ENCODE assay signal across 8 cellular contexts in the genomic region with DNA sequence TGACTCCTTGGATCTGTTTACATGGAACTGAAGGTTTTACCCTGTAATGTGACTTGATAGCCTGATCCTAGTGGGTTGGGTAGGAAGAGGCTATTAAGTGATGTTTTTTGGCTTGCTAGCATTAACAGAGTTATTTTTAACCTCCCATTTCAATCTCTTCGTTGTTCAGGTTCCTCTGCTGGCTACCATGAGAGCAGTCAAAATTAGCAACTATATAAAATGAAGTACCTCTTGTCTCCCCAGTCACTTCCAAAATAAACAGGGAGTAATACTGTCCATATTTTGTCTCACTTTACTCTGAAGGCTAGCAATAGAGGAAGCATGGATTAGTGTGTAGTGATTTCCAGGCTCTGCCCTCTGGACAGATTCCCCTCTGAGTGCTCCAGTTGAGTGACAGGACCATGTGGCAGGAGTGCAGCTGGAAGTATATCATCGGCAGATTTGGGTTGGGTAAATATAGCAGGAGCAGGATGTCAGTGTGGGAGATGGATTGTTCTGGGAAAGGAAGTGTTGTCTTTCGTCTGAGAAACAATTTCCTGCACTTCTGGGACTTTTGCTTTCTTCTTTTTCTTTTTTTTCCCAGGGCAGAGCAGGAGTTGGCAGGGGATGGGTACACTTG. TPM values are rescaled to one million over a fixed set of nuclear protein-coding genes. Genes with fewer than 3 reads are reported as not detected.
A peak's percentile ranks its signal among the peaks of the same experiment; 100 is the strongest.
DNase-seq lines count a peak whose midpoint lies in the region; ATAC-seq and TF ChIP-seq lines count a peak whose summit lies in the region.

No MANE protein-coding gene starts in this region.

- intact Hi-C loops in sciatic nerve (cut with DNase I), result no loop called here

- peak; percentile 55 for ATAC-seq in sciatic nerve

- DNase-seq in HCEC 1CT, result peak; percentile 53
- DNase-seq in RPMI7951 (ENCODE audit: low read depth), result peak; percentile 41
- peak; percentile 36 for DNase-seq in fibroblast of villous mesenchyme (ENCODE audit: low read depth)
- no peak for DNase-seq in sciatic nerve (ENCODE audit: low spot score)
- DNase-seq in NCI-H1048 (lab: John Stamatoyannopoulos, UW), result no peak
- DNase-seq in NCI-H748 (lab: John Stamatoyannopoulos, UW; ENCODE audit: unreplicated experiment), result no peak
- no peak for DNase-seq in SW 1271 (lab: John Stamatoyannopoulos, UW)
- DNase-seq in NCI-H146 (lab: John Stamatoyannopoulos, UW), result no peak

- no peak for TF ChIP-seq CTCF in fibroblast of villous mesenchyme (IDR thresholded peaks at IDR 0.05; ENCODE audit: insufficient read depth, low read depth, low read length)

- H3K4me3 ChIP-seq in fibroblast of villous mesenchyme (ENCODE audit: low read depth, low read length), result peak overlapping the region; percentile 21

RNA-seq across cellular contexts. Expression of a gene that starts 35.2 kb away (rescaled TPM):
- total RNA-seq in RPMI7951 (2014; rRNA removed; shearing (Covaris generic)), result 23.9 and 31.0 TPM in 2 replicates
- total RNA-seq in fibroblast of villous mesenchyme (48.3 and 58.3 TPM in 2 replicates), sciatic nerve (39.5 TPM)

RNA-seq across cellular contexts. Expression of a gene that starts 39.2 kb away (rescaled TPM):
- total RNA-seq in RPMI7951 (2014; rRNA removed; shearing (Covaris generic)), result not detected in 2 replicates
- under 0.01 TPM in 1 of 2 replicates, not detected in the other for total RNA-seq in fibroblast of villous mesenchyme
- total RNA-seq in sciatic nerve, result not detected

RNA-seq across cellular contexts. Expression of a gene that starts 54.4 kb away (rescaled TPM):
- total RNA-seq in RPMI7951 (2014; rRNA removed; shearing (Covaris generic)), result 0.36 and 0.49 TPM in 2 replicates
- total RNA-seq in fibroblast of villous mesenchyme (0.32 and 0.86 TPM in 2 replicates), sciatic nerve (not detected)

Comparison
In these comparisons a context has a peak if more than half of its experiments do, and no peak if none do; other contexts are left out.
1. DNase-seq: peak in HCEC 1CT (single experiment), RPMI7951 (single experiment) and fibroblast of villous mesenchyme (single experiment); none in sciatic nerve (single experiment), NCI-H1048 (single experiment), NCI-H748 (single experiment), SW 1271 (0 of 2) and NCI-H146 (single experiment).